In genomic region chr11:47443028-47443700, GRCh38 we compare ENCODE assay signal across 13 cellular contexts. TPM values are rescaled to one million over a fixed set of nuclear protein-coding genes. Genes with fewer than 3 reads are reported as not detected.
A peak's percentile ranks its signal among the peaks of the same experiment; 100 is the strongest.
DNase-seq lines count a peak whose midpoint lies in the region; ATAC-seq and TF ChIP-seq lines count a peak whose summit lies in the region.
"Had no signal": no experiment of that assay in that cellular context is flagged by ENCODE, and none has a peak within 500 bp of the region (broad histone marks: within the 10 kb centered on the region; RNA-seq: fewer than 3 reads in every experiment).

No MANE protein-coding gene starts in this region.

- H3K4me1 Mint-ChIP-seq in activated CD8-positive, alpha-beta T cell treated with anti-CD3 and anti-CD28 coated beads for 36 hours (ENCODE audit: low read depth), result peaks cover 6% of the 10 kb centered on the region
- H3K4me1 Mint-ChIP-seq in activated CD8-positive, alpha-beta T cell treated with anti-CD3 and anti-CD28 coated beads, Interleukin-2, amount 10 ng/mL, durations not matched to agents 7 days and 5 days (ENCODE audit: low read depth), result peaks cover 8% of the 10 kb centered on the region
- H3K4me1 Mint-ChIP-seq: activated B cell treated with CpG ODN at 0.5 μM for 24 hours; activated naive CD4-positive, alpha-beta T cell treated with anti-CD3 and anti-CD28 coated beads, Interleukin-2, amount 50 U/mL, for 24 hours had no signal

- no peaks in the 10 kb centered on the region for H3K27me3 ChIP-seq in aorta (ENCODE audit: control insufficient read depth in 1 of 2, insufficient read depth in 2 of 2, low read length in 1 of 2)
- H3K27me3 ChIP-seq: stomach had no signal

- peak; percentile 23 for DNase-seq in activated CD8-positive, alpha-beta T cell treated with anti-CD3 and anti-CD28 coated beads for 36 hours
- DNase-seq in activated CD8-positive, alpha-beta T cell treated with anti-CD3 and anti-CD28 coated beads, Interleukin-2, amount 10 ng/mL, durations not matched to agents 7 days and 5 days, result no peak
- peak; percentile 11 for DNase-seq in NCI-H2081 treated with DMSO at 0.1 percent for 48 hours (lab: John Stamatoyannopoulos, UW)
- DNase-seq in astrocyte of the cerebellum (ENCODE audit: low read depth), result no peak
- peak; percentile 84 for DNase-seq in putamen (ENCODE audit: low spot score)
- DNase-seq in pons (ENCODE audit: low spot score), result no peak
- DNase-seq in aorta, result no peak
- DNase-seq in retina, result no peak
- DNase-seq: activated B cell treated with CpG ODN at 0.5 μM for 24 hours; IMR-90; stimulated activated CD4-positive, alpha-beta T cell treated with anti-CD3 and anti-CD28 coated beads, Interleukin-15, amount 100 ng/mL, for 24 hours; stomach had no signal

- ATAC-seq in activated CD8-positive, alpha-beta T cell treated with anti-CD3 and anti-CD28 coated beads for 36 hours, result peak; percentile 78
- ATAC-seq in activated CD8-positive, alpha-beta T cell treated with anti-CD3 and anti-CD28 coated beads, Interleukin-2, amount 10 ng/mL, durations not matched to agents 7 days and 5 days, result no peak
- no peak for ATAC-seq in aorta (ENCODE audit: low FRiP score)

- no peaks in the 10 kb centered on the region for H3K4me1 ChIP-seq in aorta (ENCODE audit: control insufficient read depth in 1 of 2, insufficient read depth in 2 of 2, low read length in 2 of 2)

- WGBS in aorta, 2 donors, result 84 to 87% methylated on average over 12 of the region's 12 CpGs

- CTCF ChIA-PET in activated CD8-positive, alpha-beta T cell treated with anti-CD3 and anti-CD28 coated beads for 36 hours (lab: Charles Lee), result interaction anchor here (0.5 to 2.7 kb wide), 7 partner anchors 10 to 293 kb away, joined by 3 to 8 read pairs (median 4); no protein-coding TSS in a partner anchor
- CTCF ChIA-PET in activated CD8-positive, alpha-beta T cell treated with anti-CD3 and anti-CD28 coated beads, Interleukin-2, amount 10 ng/mL, durations not matched to agents 7 days and 5 days (lab: Charles Lee), result interaction anchor here (1.1 to 2.3 kb wide), 4 partner anchors 10 to 31 kb away, joined by 4 to 8 read pairs (median 6); no protein-coding TSS in a partner anchor

- no peaks in the 10 kb centered on the region for H3K9me3 Mint-ChIP-seq in activated CD8-positive, alpha-beta T cell treated with anti-CD3 and anti-CD28 coated beads for 36 hours
- H3K9me3 Mint-ChIP-seq in activated CD8-positive, alpha-beta T cell treated with anti-CD3 and anti-CD28 coated beads, Interleukin-2, amount 10 ng/mL, durations not matched to agents 7 days and 5 days (ENCODE audit: insufficient read depth), result no peaks in the 10 kb centered on the region
- H3K9me3 Mint-ChIP-seq: activated B cell treated with CpG ODN at 0.5 μM for 24 hours; activated naive CD4-positive, alpha-beta T cell treated with anti-CD3 and anti-CD28 coated beads, Interleukin-2, amount 50 U/mL, for 24 hours had no signal

- no peak overlapping the region for H3K27ac Mint-ChIP-seq in activated CD8-positive, alpha-beta T cell treated with anti-CD3 and anti-CD28 coated beads for 36 hours
- H3K27ac Mint-ChIP-seq in activated CD8-positive, alpha-beta T cell treated with anti-CD3 and anti-CD28 coated beads, Interleukin-2, amount 10 ng/mL, durations not matched to agents 7 days and 5 days, result no peak overlapping the region
- H3K27ac Mint-ChIP-seq: activated B cell treated with CpG ODN at 0.5 μM for 24 hours; activated naive CD4-positive, alpha-beta T cell treated with anti-CD3 and anti-CD28 coated beads, Interleukin-2, amount 50 U/mL, for 24 hours had no signal

- in situ Hi-C loops in astrocyte of the cerebellum (cut with HindIII; ENCODE audit: low sequenced_read_pairs), result no loop called here

- TF ChIP-seq CTCF in activated CD8-positive, alpha-beta T cell treated with anti-CD3 and anti-CD28 coated beads for 36 hours (IDR thresholded peaks at IDR 0.05), result no peak
- TF ChIP-seq CTCF in astrocyte of the cerebellum (IDR thresholded peaks at IDR 0.05; ENCODE audit: low read depth, low read length, missing control alignments), result peak; percentile 8

- no peaks in the 10 kb centered on the region for H3K36me3 ChIP-seq in aorta (ENCODE audit: control insufficient read depth in 1 of 2, insufficient read depth in 2 of 2, low read length in 1 of 2)
- H3K36me3 ChIP-seq: stomach had no signal

- no peak overlapping the region for H3K4me3 Mint-ChIP-seq in activated CD8-positive, alpha-beta T cell treated with anti-CD3 and anti-CD28 coated beads for 36 hours
- no peak overlapping the region for H3K4me3 Mint-ChIP-seq in activated CD8-positive, alpha-beta T cell treated with anti-CD3 and anti-CD28 coated beads, Interleukin-2, amount 10 ng/mL, durations not matched to agents 7 days and 5 days
- H3K4me3 Mint-ChIP-seq: activated B cell treated with CpG ODN at 0.5 μM for 24 hours; activated naive CD4-positive, alpha-beta T cell treated with anti-CD3 and anti-CD28 coated beads, Interleukin-2, amount 50 U/mL, for 24 hours had no signal

- POLR2A ChIA-PET in activated CD8-positive, alpha-beta T cell treated with anti-CD3 and anti-CD28 coated beads for 36 hours (lab: Charles Lee), result interaction anchor here (1.9 kb wide), 1 partner anchor 17 kb away, joined by 10 read pairs; the partner anchor contains the start of gene PSMC3
- POLR2A ChIA-PET in activated CD8-positive, alpha-beta T cell treated with anti-CD3 and anti-CD28 coated beads, Interleukin-2, amount 10 ng/mL, durations not matched to agents 7 days and 5 days (lab: Charles Lee), result no interaction called here

- no peak overlapping the region for H3K4me3 ChIP-seq in astrocyte of the cerebellum (ENCODE audit: low read depth, low read length)
- no peak overlapping the region for H3K4me3 ChIP-seq in aorta (ENCODE audit: low read length in 2 of 2)
- H3K4me3 ChIP-seq: stomach had no signal

- H3K36me3 Mint-ChIP-seq in activated CD8-positive, alpha-beta T cell treated with anti-CD3 and anti-CD28 coated beads for 36 hours (ENCODE audit: low read depth), result no peaks in the 10 kb centered on the region
- H3K36me3 Mint-ChIP-seq in activated CD8-positive, alpha-beta T cell treated with anti-CD3 and anti-CD28 coated beads, Interleukin-2, amount 10 ng/mL, durations not matched to agents 7 days and 5 days (ENCODE audit: low read depth), result no peaks in the 10 kb centered on the region
- H3K36me3 Mint-ChIP-seq: activated naive CD4-positive, alpha-beta T cell treated with anti-CD3 and anti-CD28 coated beads, Interleukin-2, amount 50 U/mL, for 24 hours had no signal

- H3K9me3 ChIP-seq in aorta (ENCODE audit: control insufficient read depth, low read length), result no peaks in the 10 kb centered on the region
- H3K9me3 ChIP-seq: stomach had no signal

- intact Hi-C loops in activated CD8-positive, alpha-beta T cell treated with anti-CD3 and anti-CD28 coated beads for 36 hours (cut with micrococcal nuclease), result no loop called here
- intact Hi-C loops in aorta (cut with DNase I), result no loop called here

- H3K27me3 Mint-ChIP-seq in activated CD8-positive, alpha-beta T cell treated with anti-CD3 and anti-CD28 coated beads for 36 hours, result no peaks in the 10 kb centered on the region
- no peaks in the 10 kb centered on the region for H3K27me3 Mint-ChIP-seq in activated CD8-positive, alpha-beta T cell treated with anti-CD3 and anti-CD28 coated beads, Interleukin-2, amount 10 ng/mL, durations not matched to agents 7 days and 5 days (ENCODE audit: low read depth)
- H3K27me3 Mint-ChIP-seq: activated B cell treated with CpG ODN at 0.5 μM for 24 hours; activated naive CD4-positive, alpha-beta T cell treated with anti-CD3 and anti-CD28 coated beads, Interleukin-2, amount 50 U/mL, for 24 hours had no signal

- no peak overlapping the region for H3K27ac ChIP-seq in aorta (ENCODE audit: low read depth in 1 of 2, low read length in 2 of 2)
- H3K27ac ChIP-seq: stomach had no signal

RNA-seq across cellular contexts. Expression of gene RAPSN, which starts 5.8 kb away (rescaled TPM):
- under 1 TPM; 0.36 to 0.81 TPM for total RNA-seq in activated CD8-positive, alpha-beta T cell treated with anti-CD3 and anti-CD28 coated beads for 36 hours
- 1 to 10 TPM in 1 of 2 experiments, under 1 TPM in 1; 0.45 to 1.2 TPM for total RNA-seq in activated CD8-positive, alpha-beta T cell treated with anti-CD3 and anti-CD28 coated beads, Interleukin-2, amount 10 ng/mL, durations not matched to agents 7 days and 5 days
- under 1 TPM; 0.66 to 0.71 TPM for total RNA-seq in aorta
- polyA plus RNA-seq in aorta, result under 1 TPM in 1 of 2 donors, not detected in 1; 0.46 TPM
- total RNA-seq: IMR-90 had no signal

RNA-seq across cellular contexts. Expression of gene PSMC3, which starts 16.9 kb away (rescaled TPM):
- total RNA-seq in activated CD8-positive, alpha-beta T cell treated with anti-CD3 and anti-CD28 coated beads for 36 hours, result 100 to 1,000 TPM; 137 to 140 TPM
- 100 to 1,000 TPM; 179 TPM for total RNA-seq in activated CD8-positive, alpha-beta T cell treated with anti-CD3 and anti-CD28 coated beads, Interleukin-2, amount 10 ng/mL, durations not matched to agents 7 days and 5 days
- total RNA-seq in aorta, result 100 to 1,000 TPM in 1 of 2 donors, 10 to 100 TPM in 1; 84.2 to 117 TPM
- polyA plus RNA-seq in aorta, result 100 to 1,000 TPM; 181 to 204 TPM

RNA-seq across cellular contexts. Expression of gene SLC39A13, which starts 34.8 kb away (rescaled TPM):
- total RNA-seq in activated CD8-positive, alpha-beta T cell treated with anti-CD3 and anti-CD28 coated beads for 36 hours, result 10 to 100 TPM; 10.0 to 10.5 TPM
- total RNA-seq in activated CD8-positive, alpha-beta T cell treated with anti-CD3 and anti-CD28 coated beads, Interleukin-2, amount 10 ng/mL, durations not matched to agents 7 days and 5 days, result 10 to 100 TPM; 19.2 to 20.0 TPM
- total RNA-seq in aorta, result 10 to 100 TPM; 75.1 to 88.9 TPM
- polyA plus RNA-seq in aorta, result 100 to 1,000 TPM in 1 of 2 donors, 10 to 100 TPM in 1; 34.7 to 118 TPM

Comparison
In these comparisons a context has a peak if more than half of its experiments do, and no peak if none do; other contexts are left out.
1. DNase-seq: peak in activated CD8-positive, alpha-beta T cell treated with anti-CD3 and anti-CD28 coated beads for 36 hours (single experiment), NCI-H2081 treated with DMSO at 0.1 percent for 48 hours (single experiment) and putamen (single experiment); none in activated CD8-positive, alpha-beta T cell treated with anti-CD3 and anti-CD28 coated beads, Interleukin-2, amount 10 ng/mL, durations not matched to agents 7 days and 5 days (single experiment), astrocyte of the cerebellum (single experiment), pons (single experiment), aorta (0 of 2) and retina (single experiment).